In the genomic region with DNA sequence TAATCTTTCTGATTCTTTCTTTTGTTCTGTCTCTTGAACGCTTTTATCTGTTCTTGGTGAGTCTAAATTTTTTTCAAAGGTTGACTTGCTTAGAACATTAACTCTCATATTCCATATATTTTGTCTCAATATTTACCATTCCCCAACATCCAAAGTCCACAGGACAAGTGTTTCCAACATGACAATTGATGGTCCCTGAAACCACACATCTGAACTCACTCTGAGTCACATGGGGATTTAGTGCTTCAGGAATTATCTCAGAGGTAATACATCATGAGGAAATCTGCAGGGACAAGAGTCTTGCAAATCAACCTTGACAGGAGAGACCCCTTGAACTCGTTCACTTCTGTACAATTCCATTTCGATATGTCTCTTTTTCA, we compare ENCODE assay signal across 14 cellular contexts.
"Had no signal": no experiment of that assay in that cellular context is flagged by ENCODE, and none has a peak within 500 bp of the region (broad histone marks: within the 10 kb centered on the region; RNA-seq: fewer than 3 reads in every experiment).

No MANE protein-coding gene starts in this region.

- H3K4me1 ChIP-seq: colonic mucosa had no signal

- H3K4me3 ChIP-seq: adrenal gland, colonic mucosa, esophagus squamous epithelium, lung, mucosa of descending colon, skin epidermis had no signal

- ATAC-seq: activated CD8-positive, alpha-beta T cell treated with anti-CD3 and anti-CD28 coated beads for 36 hours; activated T-cell treated with anti-CD3 and anti-CD28 coated beads, Interleukin-2, amount 50 U/mL, for 4 hours; mucosa of descending colon; naive thymus-derived CD4-positive, alpha-beta T cell had no signal

- H3K27me3 ChIP-seq: adrenal gland, colonic mucosa, esophagus squamous epithelium had no signal

- H3K36me3 ChIP-seq: adrenal gland, colonic mucosa, esophagus squamous epithelium had no signal

- H3K9me3 ChIP-seq: adrenal gland, colonic mucosa, esophagus squamous epithelium, mucosa of descending colon had no signal

- H3K27ac ChIP-seq: colonic mucosa, esophagus squamous epithelium, skin epidermis had no signal

- DNase-seq: activated B cell treated with CpG ODN at 0.5 μM for 24 hours; activated CD4-positive, alpha-beta T cell treated with anti-CD3 and anti-CD28 coated beads for 48 hours; activated CD8-positive, alpha-beta T cell treated with anti-CD3 and anti-CD28 coated beads for 36 hours; activated effector memory CD4-positive, alpha-beta T cell treated with anti-CD3 and anti-CD28 coated beads, Interleukin-2, amount 50 U/mL, for 16 hours; activated T-cell treated with anti-CD3 and anti-CD28 coated beads, Interleukin-2, amount 50 U/mL, for 4 hours; adrenal gland; central memory CD4-positive, alpha-beta T cell; colonic mucosa; esophagus squamous epithelium; head of caudate nucleus; mucosa of descending colon; naive thymus-derived CD4-positive, alpha-beta T cell had no signal
